Comparison of ENCODE assay signal across 8 cellular contexts in genomic region chr17:42459983-42460300, GRCh38. TPM values are rescaled to one million over a fixed set of nuclear protein-coding genes. Genes with fewer than 3 reads are reported as not detected.
DNase-seq lines count a peak whose midpoint lies in the region; ATAC-seq and TF ChIP-seq lines count a peak whose summit lies in the region.

No MANE protein-coding gene starts in this region.

- TF ChIP-seq POLR2A in GM18505 (IDR thresholded peaks at IDR 0.05; ENCODE audit: borderline replicate concordance, extremely low read depth, insufficient read depth, insufficient read length): no peak

- no peaks in the 10 kb centered on the region for H3K36me3 Mint-ChIP-seq in activated T-helper 2 cell treated with anti-CD3 and anti-CD28 coated beads, Interferon-gamma antibody, Interleukin-2, Interleukin-4, amounts not matched to agents 10 μg/mL and 5 μg/mL and 100 μg/mL, durations not matched to agents 14 hours and 24 hours and 36 hours (ENCODE audit: low read depth)

- peak overlapping the region; percentile 94 for H3K4me2 ChIP-seq in MM.1S (ENCODE audit: low read depth, low read length)

- H3K27me3 Mint-ChIP-seq in activated T-helper 2 cell treated with anti-CD3 and anti-CD28 coated beads, Interferon-gamma antibody, Interleukin-2, Interleukin-4, amounts not matched to agents 10 μg/mL and 5 μg/mL and 100 μg/mL, durations not matched to agents 14 hours and 24 hours and 36 hours (ENCODE audit: low read depth): peaks cover 10% of the 10 kb centered on the region

- 2 to 7% (median 5%) methylated on average over 4 of the region's 4 CpGs for WGBS in psoas muscle, 3 donors

- TF ChIP-seq CTCF in MM.1S (IDR thresholded peaks at IDR 0.05; ENCODE audit: low read length): no peak
- TF ChIP-seq CTCF in psoas muscle (IDR thresholded peaks at IDR 0.05): no peak

- H3K9me2 ChIP-seq in MM.1S (replicated peaks; ENCODE audit: insufficient read depth, low read length): no peaks in the 10 kb centered on the region

- H3K79me2 ChIP-seq in MM.1S (ENCODE audit: low read length): peaks cover 43% of the 10 kb centered on the region

- ATAC-seq in psoas muscle: peak; percentile 23 to 42 (median 32)
- ATAC-seq in GM18505 (IDR thresholded peaks at IDR 0.05; ENCODE audit: unreplicated experiment): no peak
- ATAC-seq in GM18907 (IDR thresholded peaks at IDR 0.05; ENCODE audit: unreplicated experiment): no peak
- ATAC-seq in GM18870 (IDR thresholded peaks at IDR 0.05; ENCODE audit: unreplicated experiment): no peak

- H3K4me1 ChIP-seq in MM.1S (ENCODE audit: low read length) (peaks cover 33% of the 10 kb centered on the region), psoas muscle (peaks cover 51% of the 10 kb centered on the region)

- H3K27me3 ChIP-seq in MM.1S (replicated peaks; ENCODE audit: insufficient read depth, low read length) (no peaks in the 10 kb centered on the region), psoas muscle (ENCODE audit: insufficient read depth in 3 of 3, low read length in 2 of 3) (no peaks in the 10 kb centered on the region)

- H3K27ac ChIP-seq in MM.1S (ENCODE audit: low read length): peak overlapping the region; percentile 80
- H3K27ac ChIP-seq in psoas muscle: peak overlapping the region; percentile 96

- H3K9ac ChIP-seq in MM.1S (ENCODE audit: low read length): peak overlapping the region; percentile 76

- peak overlapping the region; percentile 87 for H3K4me3 Mint-ChIP-seq in activated T-helper 2 cell treated with anti-CD3 and anti-CD28 coated beads, Interferon-gamma antibody, Interleukin-2, Interleukin-4, amounts not matched to agents 10 μg/mL and 5 μg/mL and 100 μg/mL, durations not matched to agents 14 hours and 24 hours and 36 hours (ENCODE audit: low read depth)

- intact Hi-C loops in activated T-helper 2 cell treated with anti-CD3 and anti-CD28 coated beads, Interferon-gamma antibody, Interleukin-2, Interleukin-4, amounts not matched to agents 10 μg/mL and 5 μg/mL and 100 μg/mL, durations not matched to agents 14 hours and 24 hours and 36 hours (cut with micrococcal nuclease): loop anchor here (1.0 to 5.0 kb wide), 2 partner anchors 24 to 57 kb away; no protein-coding TSS in a partner anchor
- intact Hi-C loops in psoas muscle (cut with DNase I): loop anchor here (1.0 to 5.0 kb wide), 2 partner anchors 38 kb away; partner anchors contain the start of gene CAVIN1 (in 1 of the 2)

- H3K4me1 Mint-ChIP-seq in activated T-helper 2 cell treated with anti-CD3 and anti-CD28 coated beads, Interferon-gamma antibody, Interleukin-2, Interleukin-4, amounts not matched to agents 10 μg/mL and 5 μg/mL and 100 μg/mL, durations not matched to agents 14 hours and 24 hours and 36 hours (ENCODE audit: low read depth): peaks cover 38% of the 10 kb centered on the region

- H3K9me3 ChIP-seq in MM.1S (replicated peaks; ENCODE audit: insufficient read depth, low read length): no peaks in the 10 kb centered on the region
- no peaks in the 10 kb centered on the region for H3K9me3 ChIP-seq in psoas muscle

- H3K27ac Mint-ChIP-seq in activated T-helper 2 cell treated with anti-CD3 and anti-CD28 coated beads, Interferon-gamma antibody, Interleukin-2, Interleukin-4, amounts not matched to agents 10 μg/mL and 5 μg/mL and 100 μg/mL, durations not matched to agents 14 hours and 24 hours and 36 hours: peak overlapping the region; percentile 59

- no peaks in the 10 kb centered on the region for H3K9me3 Mint-ChIP-seq in activated T-helper 2 cell treated with anti-CD3 and anti-CD28 coated beads, Interferon-gamma antibody, Interleukin-2, Interleukin-4, amounts not matched to agents 10 μg/mL and 5 μg/mL and 100 μg/mL, durations not matched to agents 14 hours and 24 hours and 36 hours

- H3K36me3 ChIP-seq in MM.1S (replicated peaks; ENCODE audit: insufficient read depth, low read length) (no peaks in the 10 kb centered on the region; the same call in 1 of the 2 replicates), psoas muscle (ENCODE audit: insufficient read depth in 1 of 2, low read depth in 1 of 2) (peaks cover 0 to 42% of the 10 kb centered on the region in 2 donors)

- H4K20me1 ChIP-seq in MM.1S (ENCODE audit: insufficient read depth, low read length): no peaks in the 10 kb centered on the region

- H2AFZ ChIP-seq in MM.1S (ENCODE audit: low read length): no peak overlapping the region

- H3K4me3 ChIP-seq in MM.1S (ENCODE audit: low read length) (peak overlapping the region; percentile 76), psoas muscle (peak overlapping the region; percentile 84)

- DNase-seq in ELR (ENCODE audit: low read depth) (peak; percentile 66), MM.1S (peak; percentile 78), glomerular visceral epithelial cell (ENCODE audit: extremely low spot score) (peak; percentile 41), psoas muscle (no peak)
- DNase-seq in activated T-helper 2 cell treated with anti-CD3 and anti-CD28 coated beads, Interferon-gamma antibody, Interleukin-2, Interleukin-4, amounts not matched to agents 10 μg/mL and 5 μg/mL and 100 μg/mL, durations not matched to agents 14 hours and 24 hours and 36 hours (ENCODE audit: low spot score): peak; percentile 23

- peaks cover 45% of the 10 kb centered on the region for H3F3A ChIP-seq in MM.1S (ENCODE audit: insufficient read depth, low read length)

RNA-seq across cellular contexts. Expression of gene ATP6V0A1, which starts 1.3 kb away (rescaled TPM):
- total RNA-seq in activated T-helper 2 cell treated with anti-CD3 and anti-CD28 coated beads, Interferon-gamma antibody, Interleukin-2, Interleukin-4, amounts not matched to agents 10 μg/mL and 5 μg/mL and 100 μg/mL, durations not matched to agents 14 hours and 24 hours and 36 hours: 16.0 and 17.5 TPM in 2 replicates
- 100 to 1,000 TPM in 2 of 4 donors, 10 to 100 TPM in 2; 41.1 to 116 (median 89.6) TPM for total RNA-seq in psoas muscle
- 10 to 100 TPM; 51.7 to 62.7 (median 61.0) TPM for polyA plus RNA-seq in psoas muscle

RNA-seq across cellular contexts. Expression of gene CAVIN1, which starts 36.9 kb away (rescaled TPM):
- 3.5 and 3.8 TPM in 2 replicates for total RNA-seq in activated T-helper 2 cell treated with anti-CD3 and anti-CD28 coated beads, Interferon-gamma antibody, Interleukin-2, Interleukin-4, amounts not matched to agents 10 μg/mL and 5 μg/mL and 100 μg/mL, durations not matched to agents 14 hours and 24 hours and 36 hours
- total RNA-seq in psoas muscle: 100 to 1,000 TPM; 109 to 151 (median 128) TPM
- polyA plus RNA-seq in psoas muscle: 10 to 100 TPM; 69.5 to 92.6 (median 92.0) TPM

Comparison
In these comparisons a context has a peak if more than half of its experiments do, and no peak if none do; other contexts are left out.
1. DNase-seq: peak in ELR (single experiment), MM.1S (single experiment), activated T-helper 2 cell treated with anti-CD3 and anti-CD28 coated beads, Interferon-gamma antibody, Interleukin-2, Interleukin-4, amounts not matched to agents 10 μg/mL and 5 μg/mL and 100 μg/mL, durations not matched to agents 14 hours and 24 hours and 36 hours (single experiment) and glomerular visceral epithelial cell (single experiment); none in psoas muscle (0 of 2).
2. ATAC-seq: peak in psoas muscle (4 of 4); none in GM18505 (single experiment), GM18907 (single experiment) and GM18870 (single experiment).
3. RNA of gene CAVIN1, which starts 36.9 kb away (total RNA-seq): 109 to 151 TPM in psoas muscle; 3.5 to 3.8 TPM in activated T-helper 2 cell treated with anti-CD3 and anti-CD28 coated beads, Interferon-gamma antibody, Interleukin-2, Interleukin-4, amounts not matched to agents 10 μg/mL and 5 μg/mL and 100 μg/mL, durations not matched to agents 14 hours and 24 hours and 36 hours; every median in the first group is over 10 times any median in the second.